In genomic region chr15:45320581-45320980, GRCh38 we compare ENCODE assay signal across 1 cellular context.
TF ChIP-seq lines count a peak whose summit lies in the region.

No MANE protein-coding gene starts in this region.

TF ChIP-seq in HepG2, 621 proteins besides CTCF, POLR2A, EP300 and RAD21:
- TF ChIP-seq ZNF337 (CRISPR knock-in tag; IDR thresholded peaks at IDR 0.05; ENCODE audit: borderline replicate concordance, low read depth) = no peak
- TF ChIP-seq FOSL2 (CRISPR knock-in tag; IDR thresholded peaks at IDR 0.05) = peak; percentile 74
- TF ChIP-seq, protein P1, sequence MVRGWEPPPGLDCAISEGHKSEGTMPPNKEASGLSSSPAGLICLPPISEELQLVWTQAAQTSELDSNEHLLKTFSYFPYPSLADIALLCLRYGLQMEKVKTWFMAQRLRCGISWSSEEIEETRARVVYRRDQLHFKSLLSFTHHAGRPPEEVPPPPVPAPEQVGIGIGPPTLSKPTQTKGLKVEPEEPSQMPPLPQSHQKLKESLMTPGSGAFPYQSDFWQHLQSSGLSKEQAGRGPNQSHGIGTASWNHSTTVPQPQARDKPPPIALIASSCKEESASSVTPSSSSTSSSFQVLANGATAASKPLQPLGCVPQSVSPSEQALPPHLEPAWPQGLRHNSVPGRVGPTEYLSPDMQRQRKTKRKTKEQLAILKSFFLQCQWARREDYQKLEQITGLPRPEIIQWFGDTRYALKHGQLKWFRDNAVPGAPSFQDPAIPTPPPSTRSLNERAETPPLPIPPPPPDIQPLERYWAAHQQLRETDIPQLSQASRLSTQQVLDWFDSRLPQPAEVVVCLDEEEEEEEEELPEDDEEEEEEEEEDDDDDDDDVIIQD (CRISPR knock-in tag; IDR thresholded peaks at IDR 0.05; ENCODE audit: low read depth) = peak; percentile 17; the same call in 1 of the 2 replicates
- no peak for TF ChIP-seq ZNF382 (CRISPR knock-in tag; IDR thresholded peaks at IDR 0.05; ENCODE audit: borderline replicate concordance)
- TF ChIP-seq SUZ12 (IDR thresholded peaks at IDR 0.05; ENCODE audit: low read depth, low read length) = no peak
- TF ChIP-seq ETS1 (CRISPR knock-in tag; IDR thresholded peaks at IDR 0.05) = no peak
- TF ChIP-seq E2F5 (CRISPR knock-in tag; conservative IDR thresholded peaks at IDR 0.05) = no peak
- TF ChIP-seq TEAD3 (CRISPR knock-in tag; optimal IDR thresholded peaks at IDR 0.05; ENCODE audit: borderline replicate concordance) = peak; percentile 39
- TF ChIP-seq ZNF251 (CRISPR knock-in tag; IDR thresholded peaks at IDR 0.05) = no peak
- no peak for TF ChIP-seq ZNF274 (CRISPR knock-in tag; IDR thresholded peaks at IDR 0.05)
